In the genomic region with DNA sequence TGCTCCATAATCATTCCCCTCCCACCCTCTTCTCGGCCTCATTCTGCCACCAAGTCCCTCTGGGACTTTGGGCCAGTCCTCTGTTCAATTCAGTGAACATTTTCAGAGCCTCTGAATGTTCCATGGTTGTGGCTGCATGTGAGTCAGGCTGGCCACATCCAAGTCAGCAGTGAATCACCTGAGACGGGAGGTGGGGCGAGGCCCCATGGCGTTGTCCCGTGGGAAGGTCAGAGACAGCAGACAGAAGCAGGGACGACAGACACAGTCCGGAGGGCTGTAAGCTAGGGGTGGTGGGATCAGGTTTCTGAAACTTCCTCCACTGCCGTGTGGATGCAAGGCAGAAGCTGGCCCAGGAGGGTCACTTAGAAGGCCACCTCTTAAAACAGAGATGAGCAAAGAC, we compare ENCODE assay signal across 14 cellular contexts.
A peak's percentile ranks its signal among the peaks of the same experiment; 100 is the strongest.
DNase-seq lines count a peak whose midpoint lies in the region; ATAC-seq and TF ChIP-seq lines count a peak whose summit lies in the region.
"Had no signal": no experiment of that assay in that cellular context is flagged by ENCODE, and none has a peak within 500 bp of the region (broad histone marks: within the 10 kb centered on the region; RNA-seq: fewer than 3 reads in every experiment).

No MANE protein-coding gene starts in this region.

- no peaks in the 10 kb centered on the region for H3K79me2 ChIP-seq in GM23248 (ENCODE audit: insufficient read depth)

- DNase-seq in GM23248 (peak; percentile 94), fibroblast of villous mesenchyme (ENCODE audit: low read depth) (peak; percentile 25), progenitor cell of endocrine pancreas (ENCODE audit: low spot score, unreplicated experiment) (no peak), SHP77 treated with DMSO at 0.1 percent for 48 hours (lab: John Stamatoyannopoulos, UW) (no peak), C1 segment of cervical spinal cord (lab: John Stamatoyannopoulos, UW) (no peak), T-helper 1 cell (no peak)
- DNase-seq: activated CD4-positive, alpha-beta T cell treated with anti-CD3 and anti-CD28 coated beads, Interleukin-2, amount 10 ng/mL, durations not matched to agents 7 days and 5 days; SHP77; stimulated activated naive CD8-positive, alpha-beta T cell treated with anti-CD3 and anti-CD28 coated beads, Interleukin-15, Interleukin-2, amounts not matched to agents 100 U/mL and 50 U/mL, for 24 hours had no signal

- H3K4me3 ChIP-seq in GM23248 (no peak overlapping the region), fibroblast of villous mesenchyme (ENCODE audit: low read depth, low read length) (no peak overlapping the region)

- in situ Hi-C loops in GM23248 (cut with MboI): no loop called here

- H3K27me3 ChIP-seq in GM23248 (replicated peaks; ENCODE audit: insufficient read depth): no peaks in the 10 kb centered on the region

- TF ChIP-seq CTCF in fibroblast of villous mesenchyme (IDR thresholded peaks at IDR 0.05; ENCODE audit: insufficient read depth, low read depth, low read length) (no peak), progenitor cell of endocrine pancreas (IDR thresholded peaks at IDR 0.05; ENCODE audit: unreplicated experiment) (no peak)

- no peaks in the 10 kb centered on the region for H4K20me1 ChIP-seq in GM23248 (ENCODE audit: insufficient read depth)

- no peaks in the 10 kb centered on the region for H3K9me3 ChIP-seq in GM23248 (ENCODE audit: low read depth)

- H3F3A ChIP-seq in GM23248 (ENCODE audit: insufficient read depth): peaks cover 6% of the 10 kb centered on the region

- WGBS in GM23248 (ENCODE audit: low coverage in 1 of 2, low lambda C conversion rate in 2 of 2, missing lambda C conversion rate in 2 of 2), 2 experiments: 2 to 5% methylated on average over 8 of the region's 8 CpGs

- H3K36me3 ChIP-seq in GM23248 (ENCODE audit: low read depth): no peaks in the 10 kb centered on the region

- H3K4me1 ChIP-seq in GM23248 (ENCODE audit: insufficient read depth): peaks cover 37% of the 10 kb centered on the region

- H2AFZ ChIP-seq in GM23248: peak overlapping the region; percentile 52; the same call in 1 of the 2 replicates

- H3K4me1 Mint-ChIP-seq in progenitor cell of endocrine pancreas (ENCODE audit: low read depth): peaks cover 32% of the 10 kb centered on the region
- H3K4me1 Mint-ChIP-seq: activated CD4-positive, alpha-beta T cell treated with anti-CD3 and anti-CD28 coated beads, Interleukin-2, amount 10 ng/mL, durations not matched to agents 7 days and 5 days; naive thymus-derived CD8-positive, alpha-beta T cell had no signal

- peak overlapping the region; percentile 41 for H3K9ac ChIP-seq in GM23248

- no peaks in the 10 kb centered on the region for H3K36me3 Mint-ChIP-seq in progenitor cell of endocrine pancreas (ENCODE audit: insufficient read depth)
- H3K36me3 Mint-ChIP-seq: IgD-negative memory B cell; naive thymus-derived CD8-positive, alpha-beta T cell had no signal

- H3K27ac Mint-ChIP-seq in progenitor cell of endocrine pancreas: peak overlapping the region; percentile 69
- H3K27ac Mint-ChIP-seq: activated CD4-positive, alpha-beta T cell treated with anti-CD3 and anti-CD28 coated beads, Interleukin-2, amount 10 ng/mL, durations not matched to agents 7 days and 5 days; dendritic cell treated with granulocyte-macrophage colony-stimulating factor and Interleukin-4, amounts not matched to agents 40 ng/mL and 50 ng/mL, for 4 days; IgD-negative memory B cell had no signal

- peak overlapping the region; percentile 47 for H3K27ac ChIP-seq in GM23248

- peak overlapping the region; percentile 55 for H3K4me2 ChIP-seq in GM23248 (ENCODE audit: unreplicated experiment)

- no peak overlapping the region for H3K4me3 Mint-ChIP-seq in progenitor cell of endocrine pancreas (ENCODE audit: low read depth)
- H3K4me3 Mint-ChIP-seq: activated CD4-positive, alpha-beta T cell treated with anti-CD3 and anti-CD28 coated beads, Interleukin-2, amount 10 ng/mL, durations not matched to agents 7 days and 5 days; dendritic cell treated with granulocyte-macrophage colony-stimulating factor and Interleukin-4, amounts not matched to agents 40 ng/mL and 50 ng/mL, for 4 days; naive thymus-derived CD8-positive, alpha-beta T cell had no signal

- H3K9me3 Mint-ChIP-seq in progenitor cell of endocrine pancreas (ENCODE audit: low read depth): no peaks in the 10 kb centered on the region
- H3K9me3 Mint-ChIP-seq: activated CD4-positive, alpha-beta T cell treated with anti-CD3 and anti-CD28 coated beads, Interleukin-2, amount 10 ng/mL, durations not matched to agents 7 days and 5 days had no signal

- peaks cover 14% of the 10 kb centered on the region for H3K27me3 Mint-ChIP-seq in progenitor cell of endocrine pancreas
- H3K27me3 Mint-ChIP-seq: activated CD4-positive, alpha-beta T cell treated with anti-CD3 and anti-CD28 coated beads, Interleukin-2, amount 10 ng/mL, durations not matched to agents 7 days and 5 days; dendritic cell treated with granulocyte-macrophage colony-stimulating factor and Interleukin-4, amounts not matched to agents 40 ng/mL and 50 ng/mL, for 4 days had no signal

- ATAC-seq in SK-N-SH treated with all-trans-retinoic acid at 6 μM for 48 hours: peak; percentile 40
- no peak for ATAC-seq in HG02588 (IDR thresholded peaks at IDR 0.05; ENCODE audit: unreplicated experiment)
- ATAC-seq: naive thymus-derived CD8-positive, alpha-beta T cell; stimulated activated naive CD8-positive, alpha-beta T cell treated with anti-CD3 and anti-CD28 coated beads, Interleukin-15, Interleukin-2, amounts not matched to agents 100 U/mL and 50 U/mL, for 24 hours had no signal

- H3K9me2 ChIP-seq in GM23248 (ENCODE audit: insufficient read depth): no peaks in the 10 kb centered on the region

TF ChIP-seq in SK-N-SH treated with all-trans-retinoic acid at 6 μM for 48 hours, 23 proteins besides CTCF, POLR2A, EP300 and RAD21:
- TF ChIP-seq ZFP3 (CRISPR knock-in tag; IDR thresholded peaks at IDR 0.05): no peak
- no peak for TF ChIP-seq ZNF8 (CRISPR knock-in tag; IDR thresholded peaks at IDR 0.05)
- TF ChIP-seq ZC3H10 (CRISPR knock-in tag; IDR thresholded peaks at IDR 0.05): no peak
- TF ChIP-seq ARNTL (CRISPR knock-in tag; IDR thresholded peaks at IDR 0.05; ENCODE audit: borderline replicate concordance, low read depth): no peak

Comparison
In these comparisons a context has a peak if more than half of its experiments do, and no peak if none do; other contexts are left out.
1. DNase-seq: peak in GM23248 (single experiment) and fibroblast of villous mesenchyme (single experiment); none in progenitor cell of endocrine pancreas (single experiment), SHP77 treated with DMSO at 0.1 percent for 48 hours (single experiment), C1 segment of cervical spinal cord (0 of 14) and T-helper 1 cell (0 of 5).